13 cellular contexts compared by ENCODE assay signal in genomic region chr12:58575281-58575680, GRCh38.
DNase-seq lines count a peak whose midpoint lies in the region; ATAC-seq and TF ChIP-seq lines count a peak whose summit lies in the region.
"Had no signal": no experiment of that assay in that cellular context is flagged by ENCODE, and none has a peak within 500 bp of the region (broad histone marks: within the 10 kb centered on the region; RNA-seq: fewer than 3 reads in every experiment).

No MANE protein-coding gene starts in this region.

- TF ChIP-seq CTCF in fibroblast of pulmonary artery (IDR thresholded peaks at IDR 0.05; ENCODE audit: low read length, missing control alignments) = no peak

- H3K4me1 Mint-ChIP-seq in activated T-cell treated with anti-CD3 and anti-CD28 coated beads, Interleukin-2, amount 50 U/mL, for 4 hours (ENCODE audit: low read depth) = no peaks in the 10 kb centered on the region

- ATAC-seq in activated CD4-positive, CD25-positive, alpha-beta regulatory T cell treated with anti-CD3 and anti-CD28 coated beads, Interleukin-2, amount 50 U/mL, for 24 hours = no peak
- no peak for ATAC-seq in activated T-cell treated with anti-CD3 and anti-CD28 coated beads, Interleukin-2, amount 50 U/mL, for 4 hours
- ATAC-seq in GM18517 (IDR thresholded peaks at IDR 0.05; ENCODE audit: unreplicated experiment) = no peak
- ATAC-seq: left colon had no signal

- no peaks in the 10 kb centered on the region for H3K36me3 Mint-ChIP-seq in activated T-cell treated with anti-CD3 and anti-CD28 coated beads, Interleukin-2, amount 50 U/mL, for 4 hours (ENCODE audit: insufficient read depth)

- peak; percentile 66 for DNase-seq in GM03348 (ENCODE audit: low spot score)
- DNase-seq in RPMI7951 (ENCODE audit: low read depth) = peak; percentile 62
- DNase-seq in fibroblast of pulmonary artery (ENCODE audit: low read depth) = peak; percentile 64
- peak; percentile 4 for DNase-seq in pons (ENCODE audit: low spot score)
- DNase-seq in activated gamma-delta T cell (lab: John Stamatoyannopoulos, UW) = no peak
- no peak for DNase-seq in activated T-cell treated with anti-CD3 and anti-CD28 coated beads, Interleukin-2, amount 50 U/mL, for 4 hours
- DNase-seq: aorta, left colon, NCI-H1092 treated with DMSO at 0.1 percent for 48 hours, T-helper 1 cell, tibial artery had no signal

- H3K27me3 Mint-ChIP-seq in activated T-cell treated with anti-CD3 and anti-CD28 coated beads, Interleukin-2, amount 50 U/mL, for 4 hours (ENCODE audit: low read depth) = peaks cover 2% of the 10 kb centered on the region

- H3K9me3 Mint-ChIP-seq in activated T-cell treated with anti-CD3 and anti-CD28 coated beads, Interleukin-2, amount 50 U/mL, for 4 hours = peaks cover 3% of the 10 kb centered on the region

- no peak overlapping the region for H3K4me3 Mint-ChIP-seq in activated T-cell treated with anti-CD3 and anti-CD28 coated beads, Interleukin-2, amount 50 U/mL, for 4 hours

- no peak overlapping the region for H3K4me3 ChIP-seq in fibroblast of pulmonary artery (replicated peaks; ENCODE audit: low read depth, low read length)
- H3K4me3 ChIP-seq: tibial artery had no signal

Comparison
In these comparisons a context has a peak if more than half of its experiments do, and no peak if none do; other contexts are left out.
1. DNase-seq: peak in GM03348 (single experiment), RPMI7951 (single experiment), fibroblast of pulmonary artery (single experiment) and pons (single experiment); none in activated gamma-delta T cell (single experiment) and activated T-cell treated with anti-CD3 and anti-CD28 coated beads, Interleukin-2, amount 50 U/mL, for 4 hours (single experiment).